In genomic region chr3:18390024-18390660, GRCh38 we compare ENCODE assay signal across 24 cellular contexts. TPM values are rescaled to one million over a fixed set of nuclear protein-coding genes. Genes with fewer than 3 reads are reported as not detected.
DNase-seq lines count a peak whose midpoint lies in the region; ATAC-seq lines count a peak whose summit lies in the region.
"Had no signal": no experiment of that assay in that cellular context is flagged by ENCODE, and none has a peak within 500 bp of the region (broad histone marks: within the 10 kb centered on the region; RNA-seq: fewer than 3 reads in every experiment).

No MANE protein-coding gene starts in this region.

- H3K27me3 Mint-ChIP-seq in activated CD4-positive, alpha-beta T cell treated with anti-CD3 and anti-CD28 coated beads for 36 hours = no peaks in the 10 kb centered on the region
- H3K27me3 Mint-ChIP-seq in T-cell = no peaks in the 10 kb centered on the region
- no peaks in the 10 kb centered on the region for H3K27me3 Mint-ChIP-seq in activated naive CD8-positive, alpha-beta T cell treated with anti-CD3 and anti-CD28 coated beads, Interleukin-2, amount 10 ng/mL, durations not matched to agents 7 days and 5 days

- POLR2A ChIA-PET in activated CD4-positive, alpha-beta T cell treated with anti-CD3 and anti-CD28 coated beads for 36 hours (lab: Charles Lee) = interaction anchor here (0.6 to 2.0 kb wide), 2 partner anchors 12 to 19 kb away, joined by 3 to 5 read pairs; no protein-coding TSS in a partner anchor
- POLR2A ChIA-PET in T-cell (lab: Charles Lee) = interaction anchor here (0.6 to 0.9 kb wide), 3 partner anchors 11 to 21 kb away, joined by 3 to 5 read pairs (median 3); no protein-coding TSS in a partner anchor
- POLR2A ChIA-PET in activated naive CD8-positive, alpha-beta T cell treated with anti-CD3 and anti-CD28 coated beads, Interleukin-2, amount 10 ng/mL, durations not matched to agents 7 days and 5 days (lab: Charles Lee) = interaction anchor here (0.6 to 1.8 kb wide), 3 partner anchors 28 to 323 kb away, joined by 3 to 5 read pairs (median 4); no protein-coding TSS in a partner anchor

- no peak overlapping the region for H3K4me2 ChIP-seq in BLaER1
- H3K4me2 ChIP-seq: BLaER1 treated with 17β-estradiol and CSF1 and Interleukin-3, amounts not matched to agents 10 nM and 100 nM had no signal

- peaks cover 78% of the 10 kb centered on the region for H3K4me1 Mint-ChIP-seq in activated CD4-positive, alpha-beta T cell treated with anti-CD3 and anti-CD28 coated beads for 36 hours
- H3K4me1 Mint-ChIP-seq in T-cell = peaks cover 75 to 84% (median 75%) of the 10 kb centered on the region in 3 donors
- peaks cover 64% of the 10 kb centered on the region for H3K4me1 Mint-ChIP-seq in activated naive CD8-positive, alpha-beta T cell treated with anti-CD3 and anti-CD28 coated beads, Interleukin-2, amount 10 ng/mL, durations not matched to agents 7 days and 5 days
- H3K4me1 Mint-ChIP-seq: endodermal cell, nephron progenitor cell had no signal

- no peak overlapping the region for H3K9ac ChIP-seq in BLaER1
- H3K9ac ChIP-seq: BLaER1 treated with 17β-estradiol and CSF1 and Interleukin-3, amounts not matched to agents 10 nM and 100 nM had no signal

- no peaks in the 10 kb centered on the region for H3K9me3 Mint-ChIP-seq in activated CD4-positive, alpha-beta T cell treated with anti-CD3 and anti-CD28 coated beads for 36 hours (ENCODE audit: low read depth)
- H3K9me3 Mint-ChIP-seq in T-cell = no peaks in the 10 kb centered on the region
- no peaks in the 10 kb centered on the region for H3K9me3 Mint-ChIP-seq in activated naive CD8-positive, alpha-beta T cell treated with anti-CD3 and anti-CD28 coated beads, Interleukin-2, amount 10 ng/mL, durations not matched to agents 7 days and 5 days
- H3K9me3 Mint-ChIP-seq: endodermal cell, nephron progenitor cell had no signal

- DNase-seq in activated CD4-positive, alpha-beta T cell treated with anti-CD3 and anti-CD28 coated beads for 36 hours = no peak
- no peak for DNase-seq in activated CD4-positive, alpha-beta T cell treated with anti-CD3 and anti-CD28 coated beads for 48 hours
- DNase-seq in T-cell = no peak
- DNase-seq in activated naive CD8-positive, alpha-beta T cell treated with anti-CD3 and anti-CD28 coated beads, Interleukin-2, amount 10 ng/mL, durations not matched to agents 7 days and 5 days = no peak
- no peak for DNase-seq in GDM1 (lab: John Stamatoyannopoulos, UW)
- DNase-seq in GOT3 (lab: John Stamatoyannopoulos, UW) = no peak
- DNase-seq in anterior cingulate cortex (lab: John Stamatoyannopoulos, UW) = no peak
- DNase-seq: cortex of kidney, DMS 273 treated with DMSO at 0.1 percent for 48 hours, endodermal cell, gastrocnemius medialis, hypothalamus, NCI-H187 treated with DMSO at 0.1 percent for 48 hours, NCI-H524 treated with DMSO at 0.1 percent for 48 hours, nephron progenitor cell, ovary, retina, T1000, uterus had no signal

- peaks cover 80% of the 10 kb centered on the region for H3K36me3 Mint-ChIP-seq in activated CD4-positive, alpha-beta T cell treated with anti-CD3 and anti-CD28 coated beads for 36 hours (ENCODE audit: low read depth)
- peaks cover 48% of the 10 kb centered on the region for H3K36me3 Mint-ChIP-seq in T-cell
- H3K36me3 Mint-ChIP-seq in activated naive CD8-positive, alpha-beta T cell treated with anti-CD3 and anti-CD28 coated beads, Interleukin-2, amount 10 ng/mL, durations not matched to agents 7 days and 5 days = peaks cover 53% of the 10 kb centered on the region

- 0 out of 2 replicates have a peak overlapping the region, but pooled peaks have one; percentile 19 for H3K27ac ChIP-seq in BLaER1
- H3K27ac ChIP-seq: esophagus muscularis mucosa, gastrocnemius medialis, HL-60, ovary, suprapubic skin, uterus had no signal

- no peaks in the 10 kb centered on the region for H3K9me3 ChIP-seq in BLaER1
- H3K9me3 ChIP-seq: BLaER1 treated with 17β-estradiol and CSF1 and Interleukin-3, amounts not matched to agents 10 nM and 100 nM; esophagus muscularis mucosa; gastrocnemius medialis; ovary; suprapubic skin; uterus had no signal

- H3K27ac Mint-ChIP-seq in activated CD4-positive, alpha-beta T cell treated with anti-CD3 and anti-CD28 coated beads for 36 hours = peak overlapping the region; percentile 74
- H3K27ac Mint-ChIP-seq in T-cell = peak overlapping the region; percentile 86 to 89
- peak overlapping the region; percentile 18 for H3K27ac Mint-ChIP-seq in activated naive CD8-positive, alpha-beta T cell treated with anti-CD3 and anti-CD28 coated beads, Interleukin-2, amount 10 ng/mL, durations not matched to agents 7 days and 5 days
- H3K27ac Mint-ChIP-seq: endodermal cell, nephron progenitor cell had no signal

- H3K4me3 Mint-ChIP-seq in activated CD4-positive, alpha-beta T cell treated with anti-CD3 and anti-CD28 coated beads for 36 hours = no peak overlapping the region
- peak overlapping the region in 2 of 3 donors; percentile 12 to 34 for H3K4me3 Mint-ChIP-seq in T-cell
- H3K4me3 Mint-ChIP-seq in activated naive CD8-positive, alpha-beta T cell treated with anti-CD3 and anti-CD28 coated beads, Interleukin-2, amount 10 ng/mL, durations not matched to agents 7 days and 5 days = no peak overlapping the region
- H3K4me3 Mint-ChIP-seq: endodermal cell, nephron progenitor cell had no signal

- no peaks in the 10 kb centered on the region for H3K27me3 ChIP-seq in BLaER1
- H3K27me3 ChIP-seq: BLaER1 treated with 17β-estradiol and CSF1 and Interleukin-3, amounts not matched to agents 10 nM and 100 nM; esophagus muscularis mucosa; gastrocnemius medialis; ovary; suprapubic skin; uterus had no signal

- peaks cover 43% of the 10 kb centered on the region for H3K36me3 ChIP-seq in BLaER1
- H3K36me3 ChIP-seq: ovary, uterus had no signal

- intact Hi-C loops in activated CD4-positive, alpha-beta T cell treated with anti-CD3 and anti-CD28 coated beads for 36 hours (cut with DNase I, micrococcal nuclease) = no loop called here

- H3K4me1 ChIP-seq in BLaER1 = peaks cover 4% of the 10 kb centered on the region; the same call in 1 of the 2 replicates
- H3K4me1 ChIP-seq: esophagus muscularis mucosa, gastrocnemius medialis, suprapubic skin, uterus had no signal

- H4K20me1 ChIP-seq in BLaER1 = no peaks in the 10 kb centered on the region

- H3K4me3 ChIP-seq in BLaER1 = no peak overlapping the region
- H3K4me3 ChIP-seq: BLaER1 treated with 17β-estradiol and CSF1 and Interleukin-3, amounts not matched to agents 10 nM and 100 nM; esophagus muscularis mucosa; gastrocnemius medialis; ovary; suprapubic skin; uterus had no signal

- CTCF ChIA-PET in activated CD4-positive, alpha-beta T cell treated with anti-CD3 and anti-CD28 coated beads for 36 hours (lab: Charles Lee) = interaction anchor here (0.6 to 2.1 kb wide), 14 partner anchors 8 to 389 kb away, joined by 3 to 11 read pairs (median 4); no protein-coding TSS in a partner anchor
- CTCF ChIA-PET in T-cell (lab: Charles Lee) = interaction anchor here (0.7 to 3.1 kb wide), 13 partner anchors 9 to 368 kb away, joined by 3 to 24 read pairs (median 4); no protein-coding TSS in a partner anchor

- ATAC-seq in activated CD4-positive, alpha-beta T cell treated with anti-CD3 and anti-CD28 coated beads for 36 hours = no peak
- no peak for ATAC-seq in T-cell (replicated peaks in 1 of 4)
- ATAC-seq in activated naive CD8-positive, alpha-beta T cell treated with anti-CD3 and anti-CD28 coated beads, Interleukin-2, amount 10 ng/mL, durations not matched to agents 7 days and 5 days (ENCODE audit: low read depth) = no peak
- ATAC-seq: gastrocnemius medialis had no signal

RNA-seq across cellular contexts. Expression of gene SATB1, which starts 35.0 kb away (rescaled TPM):
- total RNA-seq in activated CD4-positive, alpha-beta T cell treated with anti-CD3 and anti-CD28 coated beads for 36 hours = 100 to 1,000 TPM; 471 to 590 TPM
- total RNA-seq in T-cell = 100 to 1,000 TPM; 204 to 417 (median 282) TPM
- total RNA-seq in activated naive CD8-positive, alpha-beta T cell treated with anti-CD3 and anti-CD28 coated beads, Interleukin-2, amount 10 ng/mL, durations not matched to agents 7 days and 5 days = 100 to 1,000 TPM; 281 to 288 TPM

Comparison
In these comparisons a context has a peak if more than half of its experiments do, and no peak if none do; other contexts are left out.
1. H3K27ac Mint-ChIP-seq: peak in every context shown above with its lines; median percentile 88 in T-cell; 74 in activated CD4-positive, alpha-beta T cell treated with anti-CD3 and anti-CD28 coated beads for 36 hours; 18 in activated naive CD8-positive, alpha-beta T cell treated with anti-CD3 and anti-CD28 coated beads, Interleukin-2, amount 10 ng/mL, durations not matched to agents 7 days and 5 days.
2. H3K4me3 Mint-ChIP-seq: peak in T-cell (2 of 3); none in activated CD4-positive, alpha-beta T cell treated with anti-CD3 and anti-CD28 coated beads for 36 hours (single experiment) and activated naive CD8-positive, alpha-beta T cell treated with anti-CD3 and anti-CD28 coated beads, Interleukin-2, amount 10 ng/mL, durations not matched to agents 7 days and 5 days (single experiment).